Comparison of ENCODE assay signal across 16 cellular contexts in genomic region chr18:44937985-44938384, GRCh38.
DNase-seq lines count a peak whose midpoint lies in the region; ATAC-seq and TF ChIP-seq lines count a peak whose summit lies in the region.
"Had no signal": no experiment of that assay in that cellular context is flagged by ENCODE, and none has a peak within 500 bp of the region (broad histone marks: within the 10 kb centered on the region; RNA-seq: fewer than 3 reads in every experiment).

No MANE protein-coding gene starts in this region.

- H3K27me3 Mint-ChIP-seq in glutamatergic neuron (ENCODE audit: unreplicated experiment): peaks cover 2% of the 10 kb centered on the region
- H3K27me3 Mint-ChIP-seq in stimulated activated memory B cell treated with anti-CD40 and anti-IgM and Interleukin-4, amounts not matched to agents 10 μg/mL and 1 μg/mL and 100 μg/mL, for 72 hours: no peaks in the 10 kb centered on the region

- 0 out of 2 replicates have a peak, but pooled peaks cover 3% of the 10 kb centered on the region for H3K9me2 ChIP-seq in SK-N-SH

- no peak for TF ChIP-seq EP300 in SK-N-SH (IDR thresholded peaks at IDR 0.05; ENCODE audit: borderline replicate concordance in 1 of 2, low read depth in 1 of 2, low read length in 1 of 2)

- H3K27ac ChIP-seq in SK-N-SH (ENCODE audit: low read depth in 2 of 2, low read length in 1 of 2): peak overlapping the region in 1 of 2 experiments; percentile 28; a peak in 2 of 4 replicates
- H3K27ac ChIP-seq: gastroesophageal sphincter had no signal

- H3K4me2 ChIP-seq in SK-N-SH: no peak overlapping the region

- H3K27ac Mint-ChIP-seq in glutamatergic neuron (ENCODE audit: unreplicated experiment): peak overlapping the region; percentile 76
- peak overlapping the region; percentile 28 for H3K27ac Mint-ChIP-seq in stimulated activated memory B cell treated with anti-CD40 and anti-IgM and Interleukin-4, amounts not matched to agents 10 μg/mL and 1 μg/mL and 100 μg/mL, for 72 hours
- H3K27ac Mint-ChIP-seq: immature natural killer cell had no signal

- no peak overlapping the region for H2AFZ ChIP-seq in SK-N-SH (ENCODE audit: low read depth)

- POLR2A ChIA-PET in SK-N-SH (lab: Yijun Ruan, JAX): no interaction called here

- no peaks in the 10 kb centered on the region for H3K9me3 ChIP-seq in SK-N-SH

- peaks cover 15% of the 10 kb centered on the region for H3K9me3 Mint-ChIP-seq in glutamatergic neuron (ENCODE audit: unreplicated experiment)
- H3K9me3 Mint-ChIP-seq in stimulated activated memory B cell treated with anti-CD40 and anti-IgM and Interleukin-4, amounts not matched to agents 10 μg/mL and 1 μg/mL and 100 μg/mL, for 72 hours: peaks cover 2% of the 10 kb centered on the region

- WGBS in SK-N-SH (ENCODE audit: low lambda C conversion rate): 42% methylated on average over 5 of the region's 7 CpGs

- peaks cover 0 to 5% of the 10 kb centered on the region in 2 experiments for H3K36me3 ChIP-seq in SK-N-SH (replicated peaks in 1 of 2; ENCODE audit: control insufficient read depth in 1 of 2, insufficient read depth in 2 of 2, low read length in 1 of 2)

- H3K27me3 ChIP-seq in SK-N-SH (ENCODE audit: insufficient read depth): no peaks in the 10 kb centered on the region
- H3K27me3 ChIP-seq: gastroesophageal sphincter had no signal

- peaks cover 15% of the 10 kb centered on the region for H3K4me1 Mint-ChIP-seq in glutamatergic neuron (ENCODE audit: low read depth, unreplicated experiment)
- H3K4me1 Mint-ChIP-seq in stimulated activated memory B cell treated with anti-CD40 and anti-IgM and Interleukin-4, amounts not matched to agents 10 μg/mL and 1 μg/mL and 100 μg/mL, for 72 hours: peaks cover 61% of the 10 kb centered on the region

- DNase-seq in SK-N-SH: peak; percentile 54
- DNase-seq in NCI-H2029 treated with DMSO at 0.1 percent for 48 hours (lab: John Stamatoyannopoulos, UW): peak; percentile 82
- DNase-seq in glutamatergic neuron: peak; percentile 54
- no peak for DNase-seq in anterior cingulate cortex (lab: John Stamatoyannopoulos, UW)
- no peak for DNase-seq in SHP77 treated with DMSO at 0.1 percent for 48 hours (lab: John Stamatoyannopoulos, UW)
- DNase-seq: activated effector memory CD4-positive, alpha-beta T cell treated with anti-CD3 and anti-CD28 coated beads, Interleukin-2, amount 50 U/mL, for 16 hours; GF-D8; immature natural killer cell; NCI-H1694 treated with DMSO at 0.1 percent for 48 hours; SIG-M5; stimulated activated CD4-positive, alpha-beta T cell treated with anti-CD3 and anti-CD28 coated beads, Interleukin-1b, Interleukin-23, amount 100 ng/mL, for 48 hours had no signal

- no peak; the same call in 2 of the 3 replicates for ATAC-seq in SK-N-SH treated with all-trans-retinoic acid at 6 μM for 48 hours
- ATAC-seq in stimulated activated memory B cell treated with anti-CD40 and anti-IgM and Interleukin-4, amounts not matched to agents 10 μg/mL and 1 μg/mL and 100 μg/mL, for 72 hours: no peak
- ATAC-seq in HG02763 (IDR thresholded peaks at IDR 0.05; ENCODE audit: unreplicated experiment): no peak
- ATAC-seq: gastroesophageal sphincter, sciatic nerve had no signal

- peaks cover 5% of the 10 kb centered on the region for H3K36me3 Mint-ChIP-seq in glutamatergic neuron (ENCODE audit: unreplicated experiment)
- H3K36me3 Mint-ChIP-seq in stimulated activated memory B cell treated with anti-CD40 and anti-IgM and Interleukin-4, amounts not matched to agents 10 μg/mL and 1 μg/mL and 100 μg/mL, for 72 hours: peaks cover 73% of the 10 kb centered on the region
- H3K36me3 Mint-ChIP-seq: immature natural killer cell had no signal

- no peaks in the 10 kb centered on the region for H3F3A ChIP-seq in SK-N-SH (replicated peaks; ENCODE audit: insufficient read depth)

- no peaks in the 10 kb centered on the region for H3K79me2 ChIP-seq in SK-N-SH (ENCODE audit: insufficient read depth)

- peak overlapping the region in 1 of 2 experiments; percentile 29; a peak in 1 of 4 replicates for H3K4me3 ChIP-seq in SK-N-SH (ENCODE audit: low read depth in 2 of 2, low read length in 1 of 2)
- H3K4me3 ChIP-seq: gastroesophageal sphincter had no signal

- peaks cover 3 to 17% of the 10 kb centered on the region in 2 experiments; a peak in 2 of 4 replicates for H3K4me1 ChIP-seq in SK-N-SH (ENCODE audit: control insufficient read depth in 1 of 2, insufficient read depth in 2 of 2, low read depth in 1 of 2, low read length in 1 of 2)

- peak overlapping the region; percentile 13 for H3K4me3 Mint-ChIP-seq in glutamatergic neuron (ENCODE audit: unreplicated experiment)
- no peak overlapping the region for H3K4me3 Mint-ChIP-seq in stimulated activated memory B cell treated with anti-CD40 and anti-IgM and Interleukin-4, amounts not matched to agents 10 μg/mL and 1 μg/mL and 100 μg/mL, for 72 hours
- H3K4me3 Mint-ChIP-seq: immature natural killer cell had no signal

- TF ChIP-seq RAD21 in SK-N-SH (IDR thresholded peaks at IDR 0.05; ENCODE audit: low read length): no peak

- TF ChIP-seq CTCF in SK-N-SH (IDR thresholded peaks at IDR 0.05) (no peak), glutamatergic neuron (IDR thresholded peaks at IDR 0.05; ENCODE audit: partially characterized antibody, unreplicated experiment) (no peak)

- no peak overlapping the region for H3K9ac ChIP-seq in SK-N-SH

- no peaks in the 10 kb centered on the region for H4K20me1 ChIP-seq in SK-N-SH (ENCODE audit: insufficient read depth)

- CTCF ChIA-PET in SK-N-SH (lab: Yijun Ruan, JAX): interaction anchor here (0.8 to 3.8 kb wide), 4 partner anchors 10 to 588 kb away, joined by 3 to 17 read pairs (median 4); no protein-coding TSS in a partner anchor

TF ChIP-seq in SK-N-SH, 30 proteins besides CTCF, POLR2A, EP300 and RAD21 (continues in another document):
- no peak for TF ChIP-seq RCOR1 (IDR thresholded peaks at IDR 0.05; ENCODE audit: low read length)
- no peak for TF ChIP-seq TCF12 (IDR thresholded peaks at IDR 0.05)
- TF ChIP-seq ELF1 (IDR thresholded peaks at IDR 0.05): no peak
- TF ChIP-seq YY1 (IDR thresholded peaks at IDR 0.05; ENCODE audit: low read depth): no peak
- no peak for TF ChIP-seq SMC3 (IDR thresholded peaks at IDR 0.05; ENCODE audit: low read depth, low read length)
- no peak for TF ChIP-seq FOSL2 (IDR thresholded peaks at IDR 0.05; ENCODE audit: borderline replicate concordance, low read depth)
- TF ChIP-seq, protein P1, sequence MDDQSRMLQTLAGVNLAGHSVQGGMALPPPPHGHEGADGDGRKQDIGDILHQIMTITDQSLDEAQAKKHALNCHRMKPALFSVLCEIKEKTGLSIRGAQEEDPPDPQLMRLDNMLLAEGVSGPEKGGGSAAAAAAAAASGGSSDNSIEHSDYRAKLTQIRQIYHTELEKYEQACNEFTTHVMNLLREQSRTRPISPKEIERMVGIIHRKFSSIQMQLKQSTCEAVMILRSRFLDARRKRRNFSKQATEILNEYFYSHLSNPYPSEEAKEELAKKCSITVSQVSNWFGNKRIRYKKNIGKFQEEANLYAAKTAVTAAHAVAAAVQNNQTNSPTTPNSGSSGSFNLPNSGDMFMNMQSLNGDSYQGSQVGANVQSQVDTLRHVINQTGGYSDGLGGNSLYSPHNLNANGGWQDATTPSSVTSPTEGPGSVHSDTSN (IDR thresholded peaks at IDR 0.05): no peak
- no peak for TF ChIP-seq RFX5 (IDR thresholded peaks at IDR 0.05; ENCODE audit: low read length)
- no peak for TF ChIP-seq USF2 (IDR thresholded peaks at IDR 0.05; ENCODE audit: borderline replicate concordance, low read depth, low read length)
- no peak for TF ChIP-seq POLR2AphosphoS5 (IDR thresholded peaks at IDR 0.05; ENCODE audit: low read depth, low read length)
- no peak for TF ChIP-seq MXI1 (IDR thresholded peaks at IDR 0.05; ENCODE audit: low read depth, low read length)

TF ChIP-seq in SK-N-SH treated with all-trans-retinoic acid at 6 μM for 48 hours, 23 proteins besides CTCF, POLR2A, EP300 and RAD21:
- TF ChIP-seq CSDC2 (CRISPR knock-in tag; IDR thresholded peaks at IDR 0.05) (no peak), ISL1 (CRISPR knock-in tag; IDR thresholded peaks at IDR 0.05) (no peak), ZFP3 (CRISPR knock-in tag; IDR thresholded peaks at IDR 0.05) (no peak), BACH2 (CRISPR knock-in tag; IDR thresholded peaks at IDR 0.05; ENCODE audit: borderline replicate concordance) (no peak), ZNF8 (CRISPR knock-in tag; IDR thresholded peaks at IDR 0.05) (no peak), OSR1 (CRISPR knock-in tag; IDR thresholded peaks at IDR 0.05) (no peak), ZFP30 (CRISPR knock-in tag; IDR thresholded peaks at IDR 0.05) (no peak), ZNF70 (CRISPR knock-in tag; IDR thresholded peaks at IDR 0.05) (no peak), ZC3H10 (CRISPR knock-in tag; IDR thresholded peaks at IDR 0.05) (no peak), RARB (CRISPR knock-in tag; IDR thresholded peaks at IDR 0.05) (no peak)
- TF ChIP-seq, protein P2, sequence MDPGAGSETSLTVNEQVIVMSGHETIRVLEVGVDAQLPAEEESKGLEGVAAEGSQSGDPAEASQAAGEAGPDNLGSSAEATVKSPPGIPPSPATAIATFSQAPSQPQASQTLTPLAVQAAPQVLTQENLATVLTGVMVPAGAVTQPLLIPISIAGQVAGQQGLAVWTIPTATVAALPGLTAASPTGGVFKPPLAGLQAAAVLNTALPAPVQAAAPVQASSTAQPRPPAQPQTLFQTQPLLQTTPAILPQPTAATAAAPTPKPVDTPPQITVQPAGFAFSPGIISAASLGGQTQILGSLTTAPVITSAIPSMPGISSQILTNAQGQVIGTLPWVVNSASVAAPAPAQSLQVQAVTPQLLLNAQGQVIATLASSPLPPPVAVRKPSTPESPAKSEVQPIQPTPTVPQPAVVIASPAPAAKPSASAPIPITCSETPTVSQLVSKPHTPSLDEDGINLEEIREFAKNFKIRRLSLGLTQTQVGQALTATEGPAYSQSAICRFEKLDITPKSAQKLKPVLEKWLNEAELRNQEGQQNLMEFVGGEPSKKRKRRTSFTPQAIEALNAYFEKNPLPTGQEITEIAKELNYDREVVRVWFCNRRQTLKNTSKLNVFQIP (CRISPR knock-in tag; IDR thresholded peaks at IDR 0.05; ENCODE audit: borderline replicate concordance, low read depth): no peak
- TF ChIP-seq, protein P3, sequence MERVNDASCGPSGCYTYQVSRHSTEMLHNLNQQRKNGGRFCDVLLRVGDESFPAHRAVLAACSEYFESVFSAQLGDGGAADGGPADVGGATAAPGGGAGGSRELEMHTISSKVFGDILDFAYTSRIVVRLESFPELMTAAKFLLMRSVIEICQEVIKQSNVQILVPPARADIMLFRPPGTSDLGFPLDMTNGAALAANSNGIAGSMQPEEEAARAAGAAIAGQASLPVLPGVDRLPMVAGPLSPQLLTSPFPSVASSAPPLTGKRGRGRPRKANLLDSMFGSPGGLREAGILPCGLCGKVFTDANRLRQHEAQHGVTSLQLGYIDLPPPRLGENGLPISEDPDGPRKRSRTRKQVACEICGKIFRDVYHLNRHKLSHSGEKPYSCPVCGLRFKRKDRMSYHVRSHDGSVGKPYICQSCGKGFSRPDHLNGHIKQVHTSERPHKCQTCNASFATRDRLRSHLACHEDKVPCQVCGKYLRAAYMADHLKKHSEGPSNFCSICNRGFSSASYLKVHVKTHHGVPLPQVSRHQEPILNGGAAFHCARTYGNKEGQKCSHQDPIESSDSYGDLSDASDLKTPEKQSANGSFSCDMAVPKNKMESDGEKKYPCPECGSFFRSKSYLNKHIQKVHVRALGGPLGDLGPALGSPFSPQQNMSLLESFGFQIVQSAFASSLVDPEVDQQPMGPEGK (CRISPR knock-in tag; IDR thresholded peaks at IDR 0.05; ENCODE audit: borderline replicate concordance): no peak

Comparison
In these comparisons a context has a peak if more than half of its experiments do, and no peak if none do; other contexts are left out.
1. DNase-seq: peak in SK-N-SH (single experiment), NCI-H2029 treated with DMSO at 0.1 percent for 48 hours (single experiment) and glutamatergic neuron (single experiment); none in anterior cingulate cortex (0 of 58) and SHP77 treated with DMSO at 0.1 percent for 48 hours (single experiment).